Comparison of ENCODE assay signal across 26 cellular contexts in genomic region chr15:88456733-88457132, GRCh38.
"Had no signal": no experiment of that assay in that cellular context is flagged by ENCODE, and none has a peak within 500 bp of the region (broad histone marks: within the 10 kb centered on the region; RNA-seq: fewer than 3 reads in every experiment).

No MANE protein-coding gene starts in this region.

- DNase-seq: nephron progenitor cell; pancreas; psoas muscle; right cardiac atrium; right lobe of liver; sigmoid colon; small intestine; stimulated activated CD4-positive, alpha-beta T cell treated with anti-CD3 and anti-CD28 coated beads, Interleukin-15, amount 100 ng/mL, for 24 hours; stimulated activated CD4-positive, alpha-beta T cell treated with anti-CD3 and anti-CD28 coated beads, Interleukin-2, amount 100 ng/mL, for 24 hours; stimulated activated CD4-positive, alpha-beta T cell treated with anti-CD3 and anti-CD28 coated beads, Interleukin-2, amount 100 ng/mL, for 48 hours; stimulated activated CD4-positive, alpha-beta T cell treated with anti-CD3 and anti-CD28 coated beads, Interleukin-4, amount 100 ng/mL, for 24 hours; stimulated activated naive B cell treated with anti-CD40 and anti-IgM and Interleukin-4, amounts not matched to agents 10 μg/mL and 1 μg/mL and 100 μg/mL, for 72 hours; stimulated activated naive CD4-positive, alpha-beta T cell treated with Interleukin-2 at 50 U/mL for 16 hours; stomach; thyroid gland; trophoblast cell; upper lobe of left lung had no signal

- H3K9me3 Mint-ChIP-seq: natural killer cell treated with Interleukin-12 subunit alpha and Interleukin-12 subunit beta and Interleukin-15 and Interleukin-18, amount 100 ng/mL, for 72 hours; nephron progenitor cell; neural crest cell; stimulated activated effector memory CD8-positive, alpha-beta T cell treated with anti-CD3 and anti-CD28 coated beads, Interleukin-12 subunit alpha, Interleukin-12 subunit beta, amount 100 ng/mL, for 72 hours; stimulated activated naive B cell treated with anti-CD40 and anti-IgM and Interleukin-4, amounts not matched to agents 10 μg/mL and 1 μg/mL and 100 μg/mL, for 72 hours; stimulated activated naive CD8-positive, alpha-beta T cell treated with anti-CD3 and anti-CD28 coated beads, Interleukin-15, Interleukin-2, amounts not matched to agents 100 ng/mL and 50 ng/mL, for 24 hours had no signal

- H3K9me3 ChIP-seq: neutrophil, pancreas, psoas muscle, right lobe of liver, sigmoid colon, stomach, thoracic aorta, thyroid gland, tibial nerve, upper lobe of left lung, vagina had no signal

- H3K27me3 ChIP-seq: neutrophil, pancreas, right lobe of liver, sigmoid colon, stomach, thyroid gland, tibial nerve, upper lobe of left lung, vagina had no signal

- H3K27ac Mint-ChIP-seq: natural killer cell treated with Interleukin-12 subunit alpha and Interleukin-12 subunit beta and Interleukin-15 and Interleukin-18, amount 100 ng/mL, for 72 hours; nephron progenitor cell; progenitor cell of endocrine pancreas; stimulated activated effector memory CD8-positive, alpha-beta T cell treated with anti-CD3 and anti-CD28 coated beads, Interleukin-12 subunit alpha, Interleukin-12 subunit beta, amount 100 ng/mL, for 72 hours; stimulated activated naive B cell treated with anti-CD40 and anti-IgM and Interleukin-4, amounts not matched to agents 10 μg/mL and 1 μg/mL and 100 μg/mL, for 72 hours; stimulated activated naive CD8-positive, alpha-beta T cell treated with anti-CD3 and anti-CD28 coated beads, Interleukin-15, Interleukin-2, amounts not matched to agents 100 ng/mL and 50 ng/mL, for 24 hours had no signal

- ATAC-seq: natural killer cell treated with Interleukin-12 subunit alpha and Interleukin-12 subunit beta and Interleukin-15 and Interleukin-18, amount 100 ng/mL, for 72 hours; pancreas; psoas muscle; right cardiac atrium; right lobe of liver; stimulated activated effector memory CD8-positive, alpha-beta T cell treated with anti-CD3 and anti-CD28 coated beads, Interleukin-12 subunit alpha, Interleukin-12 subunit beta, amount 100 ng/mL, for 72 hours; stimulated activated naive B cell treated with anti-CD40 and anti-IgM and Interleukin-4, amounts not matched to agents 10 μg/mL and 1 μg/mL and 100 μg/mL, for 72 hours had no signal

- H3K27ac ChIP-seq: neutrophil, pancreas, psoas muscle, right lobe of liver, sigmoid colon, thoracic aorta, thyroid gland, tibial nerve, upper lobe of left lung, vagina had no signal

- H3K4me3 Mint-ChIP-seq: natural killer cell treated with Interleukin-12 subunit alpha and Interleukin-12 subunit beta and Interleukin-15 and Interleukin-18, amount 100 ng/mL, for 72 hours; nephron progenitor cell; neural crest cell; stimulated activated effector memory CD8-positive, alpha-beta T cell treated with anti-CD3 and anti-CD28 coated beads, Interleukin-12 subunit alpha, Interleukin-12 subunit beta, amount 100 ng/mL, for 72 hours; stimulated activated naive B cell treated with anti-CD40 and anti-IgM and Interleukin-4, amounts not matched to agents 10 μg/mL and 1 μg/mL and 100 μg/mL, for 72 hours; stimulated activated naive CD8-positive, alpha-beta T cell treated with anti-CD3 and anti-CD28 coated beads, Interleukin-15, Interleukin-2, amounts not matched to agents 100 ng/mL and 50 ng/mL, for 24 hours had no signal

- H3K4me1 ChIP-seq: psoas muscle, right lobe of liver had no signal

- H3K4me1 Mint-ChIP-seq: nephron progenitor cell; neural crest cell; stimulated activated effector memory CD8-positive, alpha-beta T cell treated with anti-CD3 and anti-CD28 coated beads, Interleukin-12 subunit alpha, Interleukin-12 subunit beta, amount 100 ng/mL, for 72 hours had no signal

- H3K27me3 Mint-ChIP-seq: stimulated activated naive B cell treated with anti-CD40 and anti-IgM and Interleukin-4, amounts not matched to agents 10 μg/mL and 1 μg/mL and 100 μg/mL, for 72 hours; stimulated activated naive CD8-positive, alpha-beta T cell treated with anti-CD3 and anti-CD28 coated beads, Interleukin-15, Interleukin-2, amounts not matched to agents 100 ng/mL and 50 ng/mL, for 24 hours had no signal

- H3K4me3 ChIP-seq: pancreas, psoas muscle, right lobe of liver, sigmoid colon, stomach, thoracic aorta, thyroid gland, tibial nerve, upper lobe of left lung, vagina had no signal
